11 cellular contexts compared by ENCODE assay signal in the genomic region with DNA sequence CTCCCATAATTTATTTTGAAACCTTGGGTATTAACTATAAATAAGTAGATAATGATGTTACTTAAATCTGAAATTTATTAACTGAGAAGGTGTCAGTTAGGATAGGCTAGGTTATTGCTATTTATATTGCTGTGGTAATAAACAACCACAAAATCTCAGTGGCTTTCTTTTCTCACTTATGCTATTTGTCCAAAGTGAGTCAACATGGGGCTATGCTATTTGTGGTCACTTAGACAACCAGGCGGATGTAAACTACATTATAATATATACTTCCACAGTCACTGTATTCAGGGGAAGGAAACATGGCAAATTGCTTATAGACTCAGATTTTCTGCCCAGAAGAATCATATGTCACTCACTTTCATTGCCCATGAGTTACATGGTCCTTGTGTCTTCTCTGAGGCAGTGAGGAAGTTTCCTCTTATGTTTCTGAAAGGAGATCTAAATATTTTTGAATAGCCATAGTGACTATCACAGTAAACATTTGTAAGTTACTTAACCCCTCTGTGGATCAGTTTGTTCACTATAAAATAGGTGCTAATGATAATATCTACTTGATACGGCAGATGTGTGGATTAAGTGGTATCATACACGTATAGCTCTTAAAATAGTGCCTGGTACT.
A peak's percentile ranks its signal among the peaks of the same experiment; 100 is the strongest.
DNase-seq lines count a peak whose midpoint lies in the region; ATAC-seq lines count a peak whose summit lies in the region.
"Had no signal": no experiment of that assay in that cellular context is flagged by ENCODE, and none has a peak within 500 bp of the region (broad histone marks: within the 10 kb centered on the region; RNA-seq: fewer than 3 reads in every experiment).

No MANE protein-coding gene starts in this region.

- H3K36me3 Mint-ChIP-seq in effector memory CD8-positive, alpha-beta T cell (ENCODE audit: insufficient read depth) = no peaks in the 10 kb centered on the region

- DNase-seq in GM03348 (ENCODE audit: low spot score) = peak; percentile 35
- no peak for DNase-seq in effector memory CD8-positive, alpha-beta T cell
- no peak for DNase-seq in NAMALWA (ENCODE audit: low spot score)
- no peak for DNase-seq in COLO829 (ENCODE audit: low spot score)
- DNase-seq in NCI-H1092 treated with DMSO at 0.1 percent for 48 hours (lab: John Stamatoyannopoulos, UW) = no peak
- DNase-seq in activated T-cell treated with anti-CD3 and anti-CD28 coated beads, Interleukin-2, amount 50 U/mL, for 1 hour = no peak
- DNase-seq: CD4-positive, alpha-beta T cell; retina had no signal

- H3K4me1 Mint-ChIP-seq in effector memory CD8-positive, alpha-beta T cell (ENCODE audit: low read depth in 2 of 2) = peaks cover 20 to 28% of the 10 kb centered on the region in 2 donors

- H3K9me3 Mint-ChIP-seq in effector memory CD8-positive, alpha-beta T cell = no peaks in the 10 kb centered on the region
- H3K9me3 Mint-ChIP-seq: activated naive CD4-positive, alpha-beta T cell treated with anti-CD3 and anti-CD28 coated beads, Interleukin-2, amount 50 U/mL, for 24 hours; CD4-positive, alpha-beta T cell had no signal

- H3K4me3 Mint-ChIP-seq in effector memory CD8-positive, alpha-beta T cell = no peak overlapping the region
- H3K4me3 Mint-ChIP-seq: activated naive CD4-positive, alpha-beta T cell treated with anti-CD3 and anti-CD28 coated beads, Interleukin-2, amount 50 U/mL, for 24 hours; CD4-positive, alpha-beta T cell had no signal

- ATAC-seq in GM21423 (IDR thresholded peaks at IDR 0.05; ENCODE audit: unreplicated experiment) (peak; percentile 90), HG03378 (IDR thresholded peaks at IDR 0.05; ENCODE audit: unreplicated experiment) (peak; percentile 81)
- peak; percentile 64 for ATAC-seq in effector memory CD8-positive, alpha-beta T cell (replicated peaks)

- no peaks in the 10 kb centered on the region for H3K27me3 Mint-ChIP-seq in effector memory CD8-positive, alpha-beta T cell
- H3K27me3 Mint-ChIP-seq: activated naive CD4-positive, alpha-beta T cell treated with anti-CD3 and anti-CD28 coated beads, Interleukin-2, amount 50 U/mL, for 24 hours; CD4-positive, alpha-beta T cell had no signal

- H3K27ac Mint-ChIP-seq in effector memory CD8-positive, alpha-beta T cell = peak overlapping the region in 1 of 2 donors; percentile 30
- H3K27ac Mint-ChIP-seq: activated naive CD4-positive, alpha-beta T cell treated with anti-CD3 and anti-CD28 coated beads, Interleukin-2, amount 50 U/mL, for 24 hours; CD4-positive, alpha-beta T cell had no signal
